ENCODE assay signal across 2 cellular contexts in the genomic region with DNA sequence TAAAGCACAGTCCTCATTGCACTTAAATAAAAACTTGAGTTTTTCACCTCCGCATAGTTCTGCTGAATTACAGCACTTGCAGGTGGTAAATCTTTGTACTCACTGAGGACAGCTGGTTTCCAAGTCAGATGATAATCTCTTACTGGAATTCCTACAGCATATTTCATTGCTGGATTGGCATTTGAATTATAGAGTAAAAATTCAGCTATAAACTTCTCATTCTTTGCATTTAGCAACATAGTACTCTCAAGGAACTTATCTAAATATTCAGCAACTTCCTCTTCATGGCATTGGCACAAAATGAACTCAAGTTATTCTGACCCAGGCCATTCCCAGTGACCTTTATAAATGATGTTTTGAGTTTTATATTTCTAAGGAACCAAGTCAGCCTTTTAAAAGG.
A peak's percentile ranks its signal among the peaks of the same experiment; 100 is the strongest.
TF ChIP-seq lines count a peak whose summit lies in the region.

No MANE protein-coding gene starts in this region.

TF ChIP-seq in SK-N-SH, 30 proteins besides CTCF, POLR2A, EP300 and RAD21 (continued from another document):
- TF ChIP-seq SMC3 (IDR thresholded peaks at IDR 0.05; ENCODE audit: low read depth, low read length) (no peak), FOSL2 (IDR thresholded peaks at IDR 0.05; ENCODE audit: borderline replicate concordance, low read depth) (0 out of 2 replicates have a peak, but pooled peaks have one; percentile 3)
- TF ChIP-seq, protein P1, sequence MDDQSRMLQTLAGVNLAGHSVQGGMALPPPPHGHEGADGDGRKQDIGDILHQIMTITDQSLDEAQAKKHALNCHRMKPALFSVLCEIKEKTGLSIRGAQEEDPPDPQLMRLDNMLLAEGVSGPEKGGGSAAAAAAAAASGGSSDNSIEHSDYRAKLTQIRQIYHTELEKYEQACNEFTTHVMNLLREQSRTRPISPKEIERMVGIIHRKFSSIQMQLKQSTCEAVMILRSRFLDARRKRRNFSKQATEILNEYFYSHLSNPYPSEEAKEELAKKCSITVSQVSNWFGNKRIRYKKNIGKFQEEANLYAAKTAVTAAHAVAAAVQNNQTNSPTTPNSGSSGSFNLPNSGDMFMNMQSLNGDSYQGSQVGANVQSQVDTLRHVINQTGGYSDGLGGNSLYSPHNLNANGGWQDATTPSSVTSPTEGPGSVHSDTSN (IDR thresholded peaks at IDR 0.05) = peak; percentile 43; the same call in 1 of the 2 replicates

TF ChIP-seq in endothelial cell of umbilical vein, 7 proteins besides CTCF, POLR2A, EP300 and RAD21 (continued from another document):
- no peak for TF ChIP-seq MYC (IDR thresholded peaks at IDR 0.05; ENCODE audit: low read depth, low read length)
- no peak for TF ChIP-seq JUN (IDR thresholded peaks at IDR 0.05; ENCODE audit: borderline replicate concordance, insufficient read depth, insufficient read length, low read depth)
- TF ChIP-seq, protein P2, sequence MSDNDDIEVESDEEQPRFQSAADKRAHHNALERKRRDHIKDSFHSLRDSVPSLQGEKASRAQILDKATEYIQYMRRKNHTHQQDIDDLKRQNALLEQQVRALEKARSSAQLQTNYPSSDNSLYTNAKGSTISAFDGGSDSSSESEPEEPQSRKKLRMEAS (IDR thresholded peaks at IDR 0.05; ENCODE audit: insufficient read depth, insufficient read length) = no peak
- no peak for TF ChIP-seq EZH2 (IDR thresholded peaks at IDR 0.05; ENCODE audit: borderline replicate concordance, low read depth, low read length, severe bottlenecking)
- no peak for TF ChIP-seq POLR2AphosphoS5 (IDR thresholded peaks at IDR 0.05; ENCODE audit: insufficient read depth, low read depth, low read length)
